8 cellular contexts compared by ENCODE assay signal in genomic region chr2:62146790-62147189, GRCh38. TPM values are rescaled to one million over a fixed set of nuclear protein-coding genes. Genes with fewer than 3 reads are reported as not detected.
DNase-seq lines count a peak whose midpoint lies in the region; ATAC-seq and TF ChIP-seq lines count a peak whose summit lies in the region.
"Not testable (repeated sequence)": the region's sequence is repeated elsewhere in the genome, so short reads cannot be mapped to it uniquely, and the experiment has no call there.

No MANE protein-coding gene starts in this region.

- H3K27ac ChIP-seq in CD4-positive, alpha-beta memory T cell (ENCODE audit: low read depth, low read length); OCI-LY7 (ENCODE audit: low read depth, low read length, poor library complexity, severe bottlenecking): not testable (repeated sequence)

- BruUV-seq in OCI-LY7 (replicated peaks; lab: Mats Ljungman, UMichigan), result not testable (repeated sequence)

- not testable (repeated sequence) for H3K27me3 ChIP-seq in CD4-positive, alpha-beta memory T cell (ENCODE audit: insufficient read depth, low read length)

- not testable (repeated sequence) for H3K4me1 ChIP-seq in CD4-positive, alpha-beta memory T cell (ENCODE audit: insufficient read depth, low read length)
- peaks cover 77% of the 10 kb centered on the region for H3K4me1 ChIP-seq in OCI-LY7 (ENCODE audit: insufficient read depth, low read length, poor library complexity, severe bottlenecking)

- not testable (repeated sequence) for H3K4me3 Mint-ChIP-seq in CD4-positive, alpha-beta memory T cell; activated T-helper 2 cell treated with anti-CD3 and anti-CD28 coated beads, Interferon-gamma antibody, Interleukin-2, Interleukin-4, amounts not matched to agents 10 μg/mL and 5 μg/mL and 100 μg/mL, durations not matched to agents 14 hours and 24 hours and 36 hours (ENCODE audit: low read depth)
- H3K4me3 Mint-ChIP-seq in activated naive CD8-positive, alpha-beta T cell treated with anti-CD3 and anti-CD28 coated beads, Interleukin-2, amount 10 ng/mL, durations not matched to agents 7 days and 5 days, result peak overlapping the region; percentile 49
- peak overlapping the region; percentile 39 to 87 (median 70) for H3K4me3 Mint-ChIP-seq in naive B cell

- H3K9me2 ChIP-seq in OCI-LY7 (ENCODE audit: insufficient read depth, low read length), result not testable (repeated sequence)

- not testable (repeated sequence) for H3K36me3 Mint-ChIP-seq in CD4-positive, alpha-beta memory T cell; activated T-helper 2 cell treated with anti-CD3 and anti-CD28 coated beads, Interferon-gamma antibody, Interleukin-2, Interleukin-4, amounts not matched to agents 10 μg/mL and 5 μg/mL and 100 μg/mL, durations not matched to agents 14 hours and 24 hours and 36 hours (ENCODE audit: low read depth); naive B cell
- H3K36me3 Mint-ChIP-seq in activated naive CD8-positive, alpha-beta T cell treated with anti-CD3 and anti-CD28 coated beads, Interleukin-2, amount 10 ng/mL, durations not matched to agents 7 days and 5 days, result peaks cover 22% of the 10 kb centered on the region

- not testable (repeated sequence) for H3K4me3 ChIP-seq in CD4-positive, alpha-beta memory T cell (ENCODE audit: low read length in 2 of 2); OCI-LY7 (ENCODE audit: low read depth, low read length, poor library complexity, severe bottlenecking)

- H3K9me3 Mint-ChIP-seq in CD4-positive, alpha-beta memory T cell; activated T-helper 2 cell treated with anti-CD3 and anti-CD28 coated beads, Interferon-gamma antibody, Interleukin-2, Interleukin-4, amounts not matched to agents 10 μg/mL and 5 μg/mL and 100 μg/mL, durations not matched to agents 14 hours and 24 hours and 36 hours; activated naive CD8-positive, alpha-beta T cell treated with anti-CD3 and anti-CD28 coated beads, Interleukin-2, amount 10 ng/mL, durations not matched to agents 7 days and 5 days; naive B cell: not testable (repeated sequence)

- H3K79me2 ChIP-seq in OCI-LY7 (ENCODE audit: insufficient read depth, low read depth, low read length), result not testable (repeated sequence)

- not testable (repeated sequence) for H2AFZ ChIP-seq in OCI-LY7 (ENCODE audit: low read length)

- not testable (repeated sequence) for H4K20me1 ChIP-seq in OCI-LY7 (ENCODE audit: insufficient read depth, low read length)

- H3K27me3 Mint-ChIP-seq in CD4-positive, alpha-beta memory T cell; activated T-helper 2 cell treated with anti-CD3 and anti-CD28 coated beads, Interferon-gamma antibody, Interleukin-2, Interleukin-4, amounts not matched to agents 10 μg/mL and 5 μg/mL and 100 μg/mL, durations not matched to agents 14 hours and 24 hours and 36 hours (ENCODE audit: low read depth); activated naive CD8-positive, alpha-beta T cell treated with anti-CD3 and anti-CD28 coated beads, Interleukin-2, amount 10 ng/mL, durations not matched to agents 7 days and 5 days; naive B cell: not testable (repeated sequence)

- peak overlapping the region in 3 of 7 donors; percentile 10 to 51 (median 22) for H3K27ac Mint-ChIP-seq in CD4-positive, alpha-beta memory T cell
- H3K27ac Mint-ChIP-seq in activated T-helper 2 cell treated with anti-CD3 and anti-CD28 coated beads, Interferon-gamma antibody, Interleukin-2, Interleukin-4, amounts not matched to agents 10 μg/mL and 5 μg/mL and 100 μg/mL, durations not matched to agents 14 hours and 24 hours and 36 hours, result not testable (repeated sequence)
- H3K27ac Mint-ChIP-seq in activated naive CD8-positive, alpha-beta T cell treated with anti-CD3 and anti-CD28 coated beads, Interleukin-2, amount 10 ng/mL, durations not matched to agents 7 days and 5 days, result peak overlapping the region; percentile 63
- H3K27ac Mint-ChIP-seq in naive B cell, result peak overlapping the region in 4 of 6 donors; percentile 44 to 89 (median 68)

- intact Hi-C loops in CD4-positive, alpha-beta memory T cell (cut with micrococcal nuclease); OCI-LY7 (cut with micrococcal nuclease; ENCODE audit: unreplicated experiment): not testable (repeated sequence)
- intact Hi-C loops in activated T-helper 2 cell treated with anti-CD3 and anti-CD28 coated beads, Interferon-gamma antibody, Interleukin-2, Interleukin-4, amounts not matched to agents 10 μg/mL and 5 μg/mL and 100 μg/mL, durations not matched to agents 14 hours and 24 hours and 36 hours (cut with micrococcal nuclease), result loop anchor here (10.0 kb wide), 1 partner anchor 112 kb away; no protein-coding TSS in a partner anchor

- DNase-seq in CD4-positive, alpha-beta memory T cell, result peak in 4 of 5 donors; percentile 18 to 48 (median 34)
- DNase-seq in OCI-LY7 (ENCODE audit: low spot score), result peak; percentile 52
- peak; percentile 30 for DNase-seq in activated CD4-positive, alpha-beta T cell treated with anti-CD3 and anti-CD28 coated beads for 48 hours
- DNase-seq in activated CD8-positive, alpha-beta memory T cell treated with anti-CD3 and anti-CD28 coated beads, Interleukin-2, amount 50 U/mL, for 24 hours (ENCODE audit: extremely low read depth), result peak; percentile 2
- DNase-seq in activated T-helper 2 cell treated with anti-CD3 and anti-CD28 coated beads, Interferon-gamma antibody, Interleukin-2, Interleukin-4, amounts not matched to agents 10 μg/mL and 5 μg/mL and 100 μg/mL, durations not matched to agents 14 hours and 24 hours and 36 hours (ENCODE audit: low spot score), result peak; percentile 25
- DNase-seq in activated naive CD8-positive, alpha-beta T cell treated with anti-CD3 and anti-CD28 coated beads, Interleukin-2, amount 10 ng/mL, durations not matched to agents 7 days and 5 days, result peak; percentile 46
- DNase-seq in naive B cell, result peak; percentile 48
- DNase-seq in stimulated activated naive CD4-positive, alpha-beta T cell (lab: John Stamatoyannopoulos, UW), result peak; percentile 7 to 59 (median 20)

- POLR2A ChIA-PET in CD4-positive, alpha-beta memory T cell (lab: Charles Lee; ENCODE audit: partially characterized antibody), result not testable (repeated sequence)
- POLR2A ChIA-PET in OCI-LY7 (lab: Charles Lee), result interaction anchor here (1.0 to 2.0 kb wide), 3 partner anchors 16 to 29 kb away, joined by 4 to 8 read pairs (median 5); no protein-coding TSS in a partner anchor
- POLR2A ChIA-PET in activated naive CD8-positive, alpha-beta T cell treated with anti-CD3 and anti-CD28 coated beads, Interleukin-2, amount 10 ng/mL, durations not matched to agents 7 days and 5 days (lab: Charles Lee), result interaction anchor here (0.6 kb wide), 1 partner anchor 104 kb away, joined by 4 read pairs; no protein-coding TSS in a partner anchor

- not testable (repeated sequence) for H3K4me1 Mint-ChIP-seq in CD4-positive, alpha-beta memory T cell
- peaks cover 13% of the 10 kb centered on the region for H3K4me1 Mint-ChIP-seq in activated T-helper 2 cell treated with anti-CD3 and anti-CD28 coated beads, Interferon-gamma antibody, Interleukin-2, Interleukin-4, amounts not matched to agents 10 μg/mL and 5 μg/mL and 100 μg/mL, durations not matched to agents 14 hours and 24 hours and 36 hours (ENCODE audit: low read depth)
- peaks cover 34% of the 10 kb centered on the region for H3K4me1 Mint-ChIP-seq in activated naive CD8-positive, alpha-beta T cell treated with anti-CD3 and anti-CD28 coated beads, Interleukin-2, amount 10 ng/mL, durations not matched to agents 7 days and 5 days
- H3K4me1 Mint-ChIP-seq in naive B cell, result peaks cover 29 to 43% (median 32%) of the 10 kb centered on the region in 3 donors

- H3K36me3 ChIP-seq in CD4-positive, alpha-beta memory T cell (ENCODE audit: insufficient read depth, low read length); OCI-LY7 (ENCODE audit: insufficient read depth, low read length): not testable (repeated sequence)

- CTCF ChIA-PET in CD4-positive, alpha-beta memory T cell (lab: Charles Lee; ENCODE audit: partially characterized antibody); OCI-LY7 (lab: Charles Lee; ENCODE audit: unreplicated experiment): not testable (repeated sequence)

- peak overlapping the region; percentile 46 for H3K4me2 ChIP-seq in OCI-LY7 (ENCODE audit: low read length)

- TF ChIP-seq CTCF in OCI-LY7 (conservative IDR thresholded peaks at IDR 0.05; ENCODE audit: low read length), result not testable (repeated sequence)

- ATAC-seq in activated naive CD8-positive, alpha-beta T cell treated with anti-CD3 and anti-CD28 coated beads, Interleukin-2, amount 10 ng/mL, durations not matched to agents 7 days and 5 days (ENCODE audit: low read depth); naive B cell (ENCODE audit: low read depth in 2 of 2): not testable (repeated sequence)

- not testable (repeated sequence) for H3K9me3 ChIP-seq in CD4-positive, alpha-beta memory T cell (ENCODE audit: control insufficient read depth in 1 of 2, low read length in 2 of 2); OCI-LY7 (ENCODE audit: low read length)

RNA-seq across cellular contexts. Expression of gene B3GNT2, which starts 49.1 kb away (rescaled TPM):
- total RNA-seq in CD4-positive, alpha-beta memory T cell, result 10 to 100 TPM; 18.3 to 18.8 TPM
- polyA plus RNA-seq in CD4-positive, alpha-beta memory T cell, result 10 to 100 TPM; 29.8 to 55.7 TPM
- total RNA-seq in OCI-LY7 (2014; rRNA removed; shearing (Covaris generic)), result 63.0 and 65.8 TPM in 2 replicates
- total RNA-seq in OCI-LY7 (2022), result 47.9 and 51.1 TPM in 2 replicates
- 29.0 and 29.3 TPM in 2 replicates for total RNA-seq in activated T-helper 2 cell treated with anti-CD3 and anti-CD28 coated beads, Interferon-gamma antibody, Interleukin-2, Interleukin-4, amounts not matched to agents 10 μg/mL and 5 μg/mL and 100 μg/mL, durations not matched to agents 14 hours and 24 hours and 36 hours
- 10 to 100 TPM; 45.5 to 46.0 TPM for total RNA-seq in activated naive CD8-positive, alpha-beta T cell treated with anti-CD3 and anti-CD28 coated beads, Interleukin-2, amount 10 ng/mL, durations not matched to agents 7 days and 5 days
- polyA plus RNA-seq in naive B cell (ENCODE audit: low read depth in 6 of 6), result 10 to 100 TPM; 24.8 to 43.4 (median 36.5) TPM

Comparison
In these comparisons a context has a peak if more than half of its experiments do, and no peak if none do; other contexts are left out.
1. DNase-seq: peak in every context shown above with its lines; median percentile 52 in OCI-LY7; 48 in naive B cell; 46 in activated naive CD8-positive, alpha-beta T cell treated with anti-CD3 and anti-CD28 coated beads, Interleukin-2, amount 10 ng/mL, durations not matched to agents 7 days and 5 days; 34 in CD4-positive, alpha-beta memory T cell; 30 in activated CD4-positive, alpha-beta T cell treated with anti-CD3 and anti-CD28 coated beads for 48 hours; 25 in activated T-helper 2 cell treated with anti-CD3 and anti-CD28 coated beads, Interferon-gamma antibody, Interleukin-2, Interleukin-4, amounts not matched to agents 10 μg/mL and 5 μg/mL and 100 μg/mL, durations not matched to agents 14 hours and 24 hours and 36 hours; 20 in stimulated activated naive CD4-positive, alpha-beta T cell; 2 in activated CD8-positive, alpha-beta memory T cell treated with anti-CD3 and anti-CD28 coated beads, Interleukin-2, amount 50 U/mL, for 24 hours.